ENCODE assay signal across 13 cellular contexts in the genomic region with DNA sequence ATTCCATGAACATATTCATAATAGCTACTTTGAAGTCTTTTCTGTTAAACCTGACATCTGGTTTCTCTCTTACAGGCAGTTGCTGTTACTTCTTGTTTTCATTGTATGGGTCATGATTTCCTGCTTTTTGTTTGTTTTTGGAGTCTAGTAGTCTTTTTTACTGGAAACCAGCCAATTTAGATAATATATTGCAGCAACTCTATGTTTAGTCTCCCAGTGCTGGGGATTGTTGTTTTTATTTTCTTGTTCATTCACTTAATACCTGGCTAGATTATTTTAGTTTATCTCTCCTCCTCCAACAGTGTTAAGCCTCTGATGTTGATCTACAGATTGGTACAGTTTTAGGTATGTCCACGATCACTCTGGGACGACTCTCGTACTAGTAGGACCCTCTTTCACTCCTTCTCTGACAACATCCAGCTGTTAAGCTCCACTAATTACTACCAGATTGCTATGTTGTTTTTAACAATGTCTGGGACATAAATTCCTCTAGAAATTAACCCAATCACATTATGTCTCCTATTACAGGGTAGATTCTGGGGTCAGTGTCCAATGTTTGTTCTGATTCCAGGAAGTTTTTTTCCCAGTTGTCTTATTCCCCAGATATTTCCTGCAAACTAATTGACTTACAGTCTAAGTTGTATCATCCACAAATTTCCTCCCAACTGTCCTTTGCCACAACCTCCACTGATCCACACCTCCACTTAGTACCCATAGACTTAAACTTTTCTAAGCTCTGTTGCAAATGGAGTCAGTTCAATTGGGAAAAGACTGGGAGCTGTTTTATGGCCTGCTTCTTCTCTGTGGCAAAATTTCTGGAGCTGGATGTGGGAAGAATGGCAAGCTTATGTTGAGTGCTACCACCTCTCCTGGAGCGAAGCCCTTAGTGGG.
A peak's percentile ranks its signal among the peaks of the same experiment; 100 is the strongest.
DNase-seq lines count a peak whose midpoint lies in the region; ATAC-seq and TF ChIP-seq lines count a peak whose summit lies in the region.
"Had no signal": no experiment of that assay in that cellular context is flagged by ENCODE, and none has a peak within 500 bp of the region (broad histone marks: within the 10 kb centered on the region; RNA-seq: fewer than 3 reads in every experiment).

No MANE protein-coding gene starts in this region.

- peaks cover 7% of the 10 kb centered on the region for H3K9me3 ChIP-seq in CD4-positive, alpha-beta T cell (ENCODE audit: control insufficient read depth, low read length)

- H3K4me3 Mint-ChIP-seq in progenitor cell of endocrine pancreas (ENCODE audit: low read depth): no peak overlapping the region
- no peak overlapping the region for H3K4me3 Mint-ChIP-seq in CD4-positive, alpha-beta T cell
- H3K4me3 Mint-ChIP-seq: brain had no signal

- peaks cover 13% of the 10 kb centered on the region for H3K9me3 Mint-ChIP-seq in progenitor cell of endocrine pancreas (ENCODE audit: low read depth)
- peaks cover 18% of the 10 kb centered on the region for H3K9me3 Mint-ChIP-seq in CD4-positive, alpha-beta T cell

- DNase-seq in NCI-H1105 treated with DMSO at 0.1 percent for 48 hours (lab: John Stamatoyannopoulos, UW) (peak; percentile 33), NCI-H1105 (lab: John Stamatoyannopoulos, UW) (no peak), OCI-M1 (lab: John Stamatoyannopoulos, UW) (peak; percentile 12), fibroblast of pulmonary artery (ENCODE audit: low read depth) (peak; percentile 96), progenitor cell of endocrine pancreas (ENCODE audit: low spot score, unreplicated experiment) (no peak)
- no peak for DNase-seq in CD4-positive, alpha-beta T cell
- DNase-seq: ACHN, foreskin keratinocyte, GDM1, Karpas-422 had no signal

- peak overlapping the region; percentile 21 for H3K27ac Mint-ChIP-seq in progenitor cell of endocrine pancreas
- no peak overlapping the region for H3K27ac Mint-ChIP-seq in CD4-positive, alpha-beta T cell

- peaks cover 1% of the 10 kb centered on the region for H3K36me3 Mint-ChIP-seq in progenitor cell of endocrine pancreas (ENCODE audit: insufficient read depth)
- no peaks in the 10 kb centered on the region for H3K36me3 Mint-ChIP-seq in CD4-positive, alpha-beta T cell (ENCODE audit: low read depth)
- H3K36me3 Mint-ChIP-seq: brain had no signal

- intact Hi-C loops in CD4-positive, alpha-beta T cell (cut with DNase I, micrococcal nuclease): no loop called here

- H3K27me3 ChIP-seq in CD4-positive, alpha-beta T cell (ENCODE audit: control insufficient read depth, insufficient read depth, low read length): no peaks in the 10 kb centered on the region
- H3K27me3 ChIP-seq: foreskin keratinocyte had no signal

- POLR2A ChIA-PET in CD4-positive, alpha-beta T cell (lab: Charles Lee): no interaction called here

- no peaks in the 10 kb centered on the region for H3K27me3 Mint-ChIP-seq in progenitor cell of endocrine pancreas
- no peaks in the 10 kb centered on the region for H3K27me3 Mint-ChIP-seq in CD4-positive, alpha-beta T cell

- H3K4me3 ChIP-seq in fibroblast of pulmonary artery (replicated peaks; ENCODE audit: low read depth, low read length): no peak overlapping the region

- TF ChIP-seq CTCF in fibroblast of pulmonary artery (IDR thresholded peaks at IDR 0.05; ENCODE audit: low read length, missing control alignments) (no peak), progenitor cell of endocrine pancreas (IDR thresholded peaks at IDR 0.05; ENCODE audit: unreplicated experiment) (no peak)
- no peak for TF ChIP-seq CTCF in CD4-positive, alpha-beta T cell (IDR thresholded peaks at IDR 0.05)

- no peaks in the 10 kb centered on the region for H3K4me1 Mint-ChIP-seq in progenitor cell of endocrine pancreas (ENCODE audit: low read depth)
- H3K4me1 Mint-ChIP-seq in CD4-positive, alpha-beta T cell (ENCODE audit: low read depth): no peaks in the 10 kb centered on the region

- no peak overlapping the region for H3K27ac ChIP-seq in CD4-positive, alpha-beta T cell (ENCODE audit: low read depth, low read length)
- H3K27ac ChIP-seq: foreskin keratinocyte had no signal

- ATAC-seq in GM18870 (IDR thresholded peaks at IDR 0.05; ENCODE audit: unreplicated experiment): no peak
- ATAC-seq in CD4-positive, alpha-beta T cell (ENCODE audit: poor library complexity): no peak
- no peak for ATAC-seq in GM18909 (IDR thresholded peaks at IDR 0.05; ENCODE audit: poor library complexity, unreplicated experiment)
- ATAC-seq: foreskin keratinocyte had no signal

- CTCF ChIA-PET in CD4-positive, alpha-beta T cell (lab: Charles Lee): no interaction called here

Comparison
In these comparisons a context has a peak if more than half of its experiments do, and no peak if none do; other contexts are left out.
1. DNase-seq: peak in NCI-H1105 treated with DMSO at 0.1 percent for 48 hours (single experiment), OCI-M1 (single experiment) and fibroblast of pulmonary artery (single experiment); none in NCI-H1105 (single experiment), progenitor cell of endocrine pancreas (single experiment) and CD4-positive, alpha-beta T cell (0 of 10).